Comparison of ENCODE assay signal across 1 cellular context in genomic region chr13:44314160-44314559, GRCh38. TPM values are rescaled to one million over a fixed set of nuclear protein-coding genes. Genes with fewer than 3 reads are reported as not detected.
"Had no signal": no experiment of that assay in that cellular context is flagged by ENCODE, and none has a peak within 500 bp of the region (broad histone marks: within the 10 kb centered on the region; RNA-seq: fewer than 3 reads in every experiment).

No MANE protein-coding gene starts in this region.

RNA-seq across cellular contexts. Expression of gene SERP2, which starts 59.5 kb away (rescaled TPM):
- total RNA-seq: activated CD4-positive, alpha-beta T cell treated with anti-CD3 and anti-CD28 coated beads, Interleukin-2, amount 10 ng/mL, durations not matched to agents 7 days and 5 days had no signal
